ENCODE assay signal across 12 cellular contexts in genomic region chr3:31275038-31275562, GRCh38.
A peak's percentile ranks its signal among the peaks of the same experiment; 100 is the strongest.
DNase-seq lines count a peak whose midpoint lies in the region; ATAC-seq, FAIRE-seq and TF ChIP-seq lines count a peak whose summit lies in the region.
"Had no signal": no experiment of that assay in that cellular context is flagged by ENCODE, and none has a peak within 500 bp of the region (broad histone marks: within the 10 kb centered on the region; RNA-seq: fewer than 3 reads in every experiment).

No MANE protein-coding gene starts in this region.

- H3K36me3 ChIP-seq in small intestine (ENCODE audit: control insufficient read depth in 2 of 2, insufficient read depth in 2 of 2, low read length in 2 of 2): no peaks in the 10 kb centered on the region

- no peaks in the 10 kb centered on the region for H3K9me3 Mint-ChIP-seq in activated CD8-positive, alpha-beta memory T cell treated with anti-CD3 and anti-CD28 coated beads, Interleukin-2, amount 10 ng/mL, durations not matched to agents 7 days and 5 days (ENCODE audit: low read depth)

- DNase-seq in AG10803 (ENCODE audit: low read depth) (peak; percentile 87), NCI-H460 (ENCODE audit: extremely low read depth, low read depth) (peak; percentile 13), fibroblast of gingiva (ENCODE audit: low read depth) (peak; percentile 8), omental fat pad (ENCODE audit: low spot score) (no peak), globus pallidus (ENCODE audit: low spot score) (no peak), small intestine (no peak), iPS-NIHi11 (ENCODE audit: low spot score) (no peak)
- DNase-seq in activated CD8-positive, alpha-beta memory T cell treated with anti-CD3 and anti-CD28 coated beads, Interleukin-2, amount 10 ng/mL, durations not matched to agents 7 days and 5 days: no peak
- DNase-seq: activated effector memory CD4-positive, alpha-beta T cell treated with Interleukin-2 at 50 U/mL for 16 hours; midbrain; NCI-H146 had no signal

- TF ChIP-seq CTCF in AG10803 (conservative IDR thresholded peaks at IDR 0.05; ENCODE audit: low read length) (no peak), omental fat pad (IDR thresholded peaks at IDR 0.05) (no peak)

- H3K27ac Mint-ChIP-seq in activated CD8-positive, alpha-beta memory T cell treated with anti-CD3 and anti-CD28 coated beads, Interleukin-2, amount 10 ng/mL, durations not matched to agents 7 days and 5 days: no peak overlapping the region
- H3K27ac Mint-ChIP-seq: CD14-positive monocyte had no signal

- WGBS in small intestine, 3 donors: 64 to 75% (median 71%) methylated on average over 3 of the region's 3 CpGs

- CTCF ChIA-PET in activated CD8-positive, alpha-beta memory T cell treated with anti-CD3 and anti-CD28 coated beads, Interleukin-2, amount 10 ng/mL, durations not matched to agents 7 days and 5 days (lab: Charles Lee): no interaction called here

- ATAC-seq in omental fat pad (ENCODE audit: low FRiP score): peak; percentile 67
- ATAC-seq in activated CD8-positive, alpha-beta memory T cell treated with anti-CD3 and anti-CD28 coated beads, Interleukin-2, amount 10 ng/mL, durations not matched to agents 7 days and 5 days: no peak

- no peaks in the 10 kb centered on the region for H3K27me3 ChIP-seq in small intestine (ENCODE audit: control insufficient read depth in 2 of 2, insufficient read depth in 2 of 2, low read length in 2 of 2)

- H3K4me1 ChIP-seq in small intestine (ENCODE audit: control insufficient read depth in 2 of 2, insufficient read depth in 1 of 2, low read depth in 1 of 2, low read length in 1 of 2): no peaks in the 10 kb centered on the region

- no peaks in the 10 kb centered on the region for H3K9me3 ChIP-seq in small intestine (ENCODE audit: control insufficient read depth, low read depth)

- H3K4me1 Mint-ChIP-seq in activated CD8-positive, alpha-beta memory T cell treated with anti-CD3 and anti-CD28 coated beads, Interleukin-2, amount 10 ng/mL, durations not matched to agents 7 days and 5 days: peaks cover 4% of the 10 kb centered on the region

- no peak for FAIRE-seq in small intestine (lab: Jason Lieb, UNC)

- no peak overlapping the region for H3K4me3 Mint-ChIP-seq in activated CD8-positive, alpha-beta memory T cell treated with anti-CD3 and anti-CD28 coated beads, Interleukin-2, amount 10 ng/mL, durations not matched to agents 7 days and 5 days
- H3K4me3 Mint-ChIP-seq: CD14-positive monocyte had no signal

- no peak overlapping the region for H3K27ac ChIP-seq in small intestine (ENCODE audit: low read depth in 1 of 2, low read length in 1 of 2)

- no peak overlapping the region for H3K4me3 ChIP-seq in AG10803 (ENCODE audit: low read length)
- H3K4me3 ChIP-seq in small intestine (ENCODE audit: low read depth in 1 of 2, low read length in 2 of 2): no peak overlapping the region

- H3K27me3 Mint-ChIP-seq in activated CD8-positive, alpha-beta memory T cell treated with anti-CD3 and anti-CD28 coated beads, Interleukin-2, amount 10 ng/mL, durations not matched to agents 7 days and 5 days: no peaks in the 10 kb centered on the region

- no peaks in the 10 kb centered on the region for H3K36me3 Mint-ChIP-seq in activated CD8-positive, alpha-beta memory T cell treated with anti-CD3 and anti-CD28 coated beads, Interleukin-2, amount 10 ng/mL, durations not matched to agents 7 days and 5 days
- H3K36me3 Mint-ChIP-seq: CD14-positive monocyte had no signal

Comparison
In these comparisons a context has a peak if more than half of its experiments do, and no peak if none do; other contexts are left out.
1. DNase-seq: peak in AG10803 (single experiment), NCI-H460 (single experiment) and fibroblast of gingiva (single experiment); none in omental fat pad (single experiment), globus pallidus (single experiment), activated CD8-positive, alpha-beta memory T cell treated with anti-CD3 and anti-CD28 coated beads, Interleukin-2, amount 10 ng/mL, durations not matched to agents 7 days and 5 days (single experiment), small intestine (single experiment) and iPS-NIHi11 (single experiment).